Comparison of ENCODE assay signal across 21 cellular contexts in genomic region chr11:126606484-126606883, GRCh38.
A peak's percentile ranks its signal among the peaks of the same experiment; 100 is the strongest.
DNase-seq lines count a peak whose midpoint lies in the region; ATAC-seq, FAIRE-seq and TF ChIP-seq lines count a peak whose summit lies in the region.
"Had no signal": no experiment of that assay in that cellular context is flagged by ENCODE, and none has a peak within 500 bp of the region (broad histone marks: within the 10 kb centered on the region; RNA-seq: fewer than 3 reads in every experiment).

No MANE protein-coding gene starts in this region.

- no peak for DNase-seq in GM23338 (ENCODE audit: low spot score)
- DNase-seq in astrocyte (ENCODE audit: low read depth), result no peak
- DNase-seq in mesenchymal stem cell, result no peak
- no peak for DNase-seq in mesenteric fat pad (ENCODE audit: low spot score)
- no peak for DNase-seq in omental fat pad (ENCODE audit: low spot score)
- no peak for DNase-seq in occipital lobe (lab: John Stamatoyannopoulos, UW)
- DNase-seq: CD4-positive, CD25-positive, alpha-beta regulatory T cell; CD8-positive, alpha-beta T cell; DND-41; HCEC 1CT had no signal

- H3K9me3 ChIP-seq in astrocyte (ENCODE audit: insufficient read depth, low read depth, low read length) (no peaks in the 10 kb centered on the region), mesenchymal stem cell (ENCODE audit: control insufficient read depth, low read length) (no peaks in the 10 kb centered on the region)
- H3K9me3 ChIP-seq: BLaER1, Caco-2 had no signal

- 61% methylated on average over 3 of the region's 4 CpGs for WGBS in mesenchymal stem cell

- H2BK15ac ChIP-seq in mesenchymal stem cell (ENCODE audit: low read depth, poor library complexity, severe bottlenecking), result no peak overlapping the region

- no peak for ATAC-seq in GM23338
- no peak for ATAC-seq in HG02938 (IDR thresholded peaks at IDR 0.05; ENCODE audit: unreplicated experiment)
- ATAC-seq in omental fat pad (ENCODE audit: low FRiP score), result no peak
- ATAC-seq: CD8-positive, alpha-beta T cell had no signal

- H4K20me1 ChIP-seq in GM23338 (replicated peaks; ENCODE audit: insufficient read depth) (no peaks in the 10 kb centered on the region), astrocyte (ENCODE audit: insufficient read depth, low read length) (no peaks in the 10 kb centered on the region)
- H4K20me1 ChIP-seq: BLaER1 had no signal

- no peak overlapping the region for H2AFZ ChIP-seq in GM23338
- H2AFZ ChIP-seq in astrocyte (ENCODE audit: low read depth, low read length), result no peak overlapping the region
- no peak overlapping the region for H2AFZ ChIP-seq in mesenchymal stem cell (ENCODE audit: low read depth, low read length)

- H3K27ac ChIP-seq in GM23338 (ENCODE audit: low read depth), result no peak overlapping the region
- no peak overlapping the region for H3K27ac ChIP-seq in astrocyte (ENCODE audit: low read depth, low read length)
- no peak overlapping the region for H3K27ac ChIP-seq in mesenchymal stem cell (ENCODE audit: low read length, poor library complexity, severe bottlenecking)
- H3K27ac ChIP-seq: 22Rv1, C4-2B had no signal

- no peaks in the 10 kb centered on the region for H3K36me3 Mint-ChIP-seq in GM23338 (ENCODE audit: low read depth)
- H3K36me3 Mint-ChIP-seq in astrocyte (ENCODE audit: low read depth, unreplicated experiment), result no peaks in the 10 kb centered on the region
- no peaks in the 10 kb centered on the region for H3K36me3 Mint-ChIP-seq in nephron (ENCODE audit: low read depth)
- H3K36me3 Mint-ChIP-seq: CD4-positive, CD25-positive, alpha-beta regulatory T cell; CD8-positive, alpha-beta T cell had no signal

- no peak overlapping the region for H2BK12ac ChIP-seq in mesenchymal stem cell (ENCODE audit: low read length in 2 of 2)

- TF ChIP-seq CTCF in GM23338 (conservative IDR thresholded peaks at IDR 0.05; ENCODE audit: low read depth in 2 of 2), result no peak
- no peak for TF ChIP-seq CTCF in astrocyte (IDR thresholded peaks at IDR 0.05; ENCODE audit: insufficient read depth, low read depth, low read length)
- TF ChIP-seq CTCF in nephron (IDR thresholded peaks at IDR 0.05; ENCODE audit: unreplicated experiment in 3 of 3), result no peak
- TF ChIP-seq CTCF in omental fat pad (IDR thresholded peaks at IDR 0.05), result no peak

- no peak overlapping the region for H4K8ac ChIP-seq in mesenchymal stem cell (ENCODE audit: low read length)

- H2AK5ac ChIP-seq in mesenchymal stem cell (ENCODE audit: low read length, severe bottlenecking), result no peak overlapping the region

- H3K27me3 ChIP-seq in GM23338 (ENCODE audit: insufficient read depth) (no peaks in the 10 kb centered on the region), astrocyte (ENCODE audit: insufficient read depth, low read length) (no peaks in the 10 kb centered on the region), mesenchymal stem cell (ENCODE audit: control insufficient read depth in 1 of 2, insufficient read depth in 1 of 2, low read length in 2 of 2) (peaks cover 6 to 35% of the 10 kb centered on the region in 2 experiments)
- H3K27me3 ChIP-seq: BLaER1 had no signal

- H3K9ac ChIP-seq in astrocyte (ENCODE audit: low read length) (no peak overlapping the region), mesenchymal stem cell (ENCODE audit: low read length) (peak overlapping the region; percentile 75)
- H3K9ac ChIP-seq: BLaER1 had no signal

- H3K18ac ChIP-seq in mesenchymal stem cell (ENCODE audit: low read depth in 1 of 2, low read length in 2 of 2), result no peak overlapping the region

- FAIRE-seq in astrocyte (lab: Jason Lieb, UNC), result no peak
- FAIRE-seq: A204.1, G401.6, GM12892, GM19239 had no signal

- H3K4me2 ChIP-seq in GM23338 (peak overlapping the region; percentile 44; the same call in 1 of the 2 replicates), astrocyte (ENCODE audit: low read length) (no peak overlapping the region), mesenchymal stem cell (ENCODE audit: low read length, poor library complexity, severe bottlenecking) (no peak overlapping the region)

- H3K4me3 ChIP-seq in GM23338 (no peak overlapping the region), astrocyte (ENCODE audit: insufficient read depth, low read depth, low read length) (no peak overlapping the region), mesenchymal stem cell (ENCODE audit: insufficient read depth in 1 of 2, low read depth in 1 of 2, low read length in 2 of 2) (no peak overlapping the region)
- H3K4me3 ChIP-seq: BLaER1 had no signal

- H3K79me2 ChIP-seq in GM23338 (replicated peaks; ENCODE audit: insufficient read depth) (no peaks in the 10 kb centered on the region), astrocyte (ENCODE audit: insufficient read depth, low read length) (no peaks in the 10 kb centered on the region)

- peaks cover 46% of the 10 kb centered on the region for H3K4me1 Mint-ChIP-seq in GM23338
- H3K4me1 Mint-ChIP-seq in astrocyte (ENCODE audit: low read depth, unreplicated experiment), result peaks cover 8% of the 10 kb centered on the region
- peaks cover 58% of the 10 kb centered on the region for H3K4me1 Mint-ChIP-seq in nephron
- H3K4me1 Mint-ChIP-seq: B cell had no signal

- H3F3A ChIP-seq in GM23338 (replicated peaks; ENCODE audit: low read depth), result 0 out of 2 replicates have a peak, but pooled peaks cover 4% of the 10 kb centered on the region

- no peak overlapping the region for H3K23ac ChIP-seq in mesenchymal stem cell (ENCODE audit: low read length in 2 of 2)

- H3K27me3 Mint-ChIP-seq in GM23338 (ENCODE audit: insufficient read depth, low read depth, poor library complexity) (peaks cover 22% of the 10 kb centered on the region), astrocyte (ENCODE audit: low read depth, unreplicated experiment) (peaks cover 69% of the 10 kb centered on the region), nephron (ENCODE audit: low read depth) (peaks cover 22% of the 10 kb centered on the region)

- peaks cover 2% of the 10 kb centered on the region for H3K79me1 ChIP-seq in mesenchymal stem cell (replicated peaks; ENCODE audit: low read length, poor library complexity, severe bottlenecking)

- H4K91ac ChIP-seq in mesenchymal stem cell (ENCODE audit: low read length), result no peak overlapping the region

- no peak overlapping the region for H3K14ac ChIP-seq in mesenchymal stem cell (ENCODE audit: low read length in 2 of 2)

- H3K4me1 ChIP-seq in GM23338 (ENCODE audit: insufficient read depth) (peaks cover 40% of the 10 kb centered on the region), astrocyte (ENCODE audit: insufficient read depth, low read length) (no peaks in the 10 kb centered on the region), mesenchymal stem cell (ENCODE audit: control insufficient read depth, insufficient read depth, low read depth, low read length) (peaks cover 6% of the 10 kb centered on the region)
- H3K4me1 ChIP-seq: Caco-2 had no signal

- H2BK5ac ChIP-seq in mesenchymal stem cell (ENCODE audit: low read depth, low read length, poor library complexity, severe bottlenecking), result no peak overlapping the region

- H3K9me3 Mint-ChIP-seq in GM23338, result no peaks in the 10 kb centered on the region; the same call in 2 of the 3 replicates
- peaks cover 3% of the 10 kb centered on the region for H3K9me3 Mint-ChIP-seq in astrocyte (ENCODE audit: unreplicated experiment)
- H3K9me3 Mint-ChIP-seq in nephron, result no peaks in the 10 kb centered on the region
- H3K9me3 Mint-ChIP-seq: CD8-positive, alpha-beta T cell had no signal

- H3K27ac Mint-ChIP-seq in GM23338 (no peak overlapping the region), astrocyte (ENCODE audit: unreplicated experiment) (peak overlapping the region; percentile 58), nephron (peak overlapping the region; percentile 70 to 90 (median 71))
- H3K27ac Mint-ChIP-seq: B cell; CD8-positive, alpha-beta T cell had no signal

- no peaks in the 10 kb centered on the region for H3K9me2 ChIP-seq in GM23338 (ENCODE audit: insufficient read depth)

- no peak overlapping the region for H2BK120ac ChIP-seq in mesenchymal stem cell (ENCODE audit: low read depth, low read length)

- H3K36me3 ChIP-seq in GM23338 (ENCODE audit: insufficient read depth), result no peaks in the 10 kb centered on the region
- no peaks in the 10 kb centered on the region for H3K36me3 ChIP-seq in astrocyte (ENCODE audit: insufficient read depth, low read length)
- H3K36me3 ChIP-seq in mesenchymal stem cell (ENCODE audit: control insufficient read depth in 1 of 2, insufficient read depth in 2 of 2, low read depth in 1 of 2, low read length in 2 of 2), result peaks cover 0 to 2% of the 10 kb centered on the region in 2 experiments
- H3K36me3 ChIP-seq: BLaER1 had no signal

- H3K4ac ChIP-seq in mesenchymal stem cell (ENCODE audit: low read depth in 1 of 2, low read length in 2 of 2), result no peak overlapping the region

- H3K4me3 Mint-ChIP-seq in GM23338, result no peak overlapping the region
- no peak overlapping the region for H3K4me3 Mint-ChIP-seq in astrocyte (ENCODE audit: unreplicated experiment)
- no peak overlapping the region for H3K4me3 Mint-ChIP-seq in nephron
- H3K4me3 Mint-ChIP-seq: B cell; CD4-positive, CD25-positive, alpha-beta regulatory T cell; CD8-positive, alpha-beta T cell had no signal

TF ChIP-seq in GM23338, 12 proteins besides CTCF, POLR2A, EP300 and RAD21 (continues in another document):
- TF ChIP-seq POLR2AphosphoS5 (IDR thresholded peaks at IDR 0.05; ENCODE audit: low read depth) (no peak), EZH2 (IDR thresholded peaks at IDR 0.05; ENCODE audit: low read depth, unreplicated experiment) (no peak), CREB1 (CRISPR knock-in tag; IDR thresholded peaks at IDR 0.05; ENCODE audit: low read depth) (no peak), ZNF331 (CRISPR knock-in tag; IDR thresholded peaks at IDR 0.05; ENCODE audit: low read depth) (no peak)
